In the genomic region with DNA sequence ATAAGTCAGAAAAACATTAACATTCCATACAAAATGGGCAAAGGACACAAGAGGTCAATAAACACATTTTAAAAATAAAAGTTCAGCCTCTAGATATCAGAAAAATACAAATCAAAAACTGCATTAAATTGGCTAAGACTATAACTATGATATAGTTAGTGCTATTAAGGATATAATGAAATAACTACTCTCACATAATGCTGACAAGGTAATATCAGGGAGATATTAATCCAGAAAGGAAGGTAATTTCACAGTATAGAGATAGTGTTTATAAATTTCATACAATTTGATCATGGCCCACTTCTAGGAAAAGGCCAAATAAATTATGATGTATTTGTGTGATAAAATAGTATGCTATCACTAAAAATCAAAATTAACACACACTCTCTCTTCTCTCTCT, we compare ENCODE assay signal across 19 cellular contexts.
A peak's percentile ranks its signal among the peaks of the same experiment; 100 is the strongest.
DNase-seq lines count a peak whose midpoint lies in the region; ATAC-seq, FAIRE-seq and TF ChIP-seq lines count a peak whose summit lies in the region.
"Had no signal": no experiment of that assay in that cellular context is flagged by ENCODE, and none has a peak within 500 bp of the region (broad histone marks: within the 10 kb centered on the region; RNA-seq: fewer than 3 reads in every experiment).

No MANE protein-coding gene starts in this region.

- no peaks in the 10 kb centered on the region for H3K36me3 ChIP-seq in HepG2 (replicated peaks in 1 of 2; ENCODE audit: control insufficient read depth in 1 of 2, insufficient read depth in 2 of 2, low read length in 2 of 2)
- H3K36me3 ChIP-seq in right lobe of liver: no peaks in the 10 kb centered on the region
- no peaks in the 10 kb centered on the region for H3K36me3 ChIP-seq in SK-N-MC (ENCODE audit: insufficient read depth, low read length)
- H3K36me3 ChIP-seq in endodermal cell (ENCODE audit: control insufficient read depth, insufficient read depth, low read length): no peaks in the 10 kb centered on the region
- H3K36me3 ChIP-seq: HAP-1 had no signal

- TF ChIP-seq CTCF in HepG2 (CRISPR knock-in tag; IDR thresholded peaks at IDR 0.05): no peak
- TF ChIP-seq CTCF in right lobe of liver (IDR thresholded peaks at IDR 0.05): no peak
- TF ChIP-seq CTCF in endodermal cell (conservative IDR thresholded peaks at IDR 0.05): no peak

- intact Hi-C loops in HepG2 (cut with micrococcal nuclease; ENCODE audit: unreplicated experiment): no loop called here
- intact Hi-C loops in right lobe of liver (cut with DNase I): no loop called here

- in situ Hi-C loops in HepG2 (cut with HindIII; ENCODE audit: extremely low pct_ligation_motif_present, low pct_unique_long_range_greater_than_20kb): no loop called here

- H3K9me3 Mint-ChIP-seq in endodermal cell: no peaks in the 10 kb centered on the region
- H3K9me3 Mint-ChIP-seq: CD4-positive, alpha-beta memory T cell had no signal

- no peaks in the 10 kb centered on the region for H3K36me3 Mint-ChIP-seq in endodermal cell (ENCODE audit: low read depth)
- H3K36me3 Mint-ChIP-seq: CD4-positive, alpha-beta memory T cell had no signal

- H3K79me2 ChIP-seq in HepG2 (ENCODE audit: insufficient read depth, low read length): no peaks in the 10 kb centered on the region

- H2AFZ ChIP-seq in HepG2 (ENCODE audit: low read length): no peak overlapping the region

- H3K9ac ChIP-seq in HepG2 (ENCODE audit: insufficient read depth, low read depth, low read length) (no peak overlapping the region), SK-N-MC (ENCODE audit: insufficient read length) (no peak overlapping the region), endodermal cell (ENCODE audit: extremely low read depth, low read length, poor library complexity, severe bottlenecking) (no peak overlapping the region)

- no peak overlapping the region for H3K27ac Mint-ChIP-seq in endodermal cell
- H3K27ac Mint-ChIP-seq: CD4-positive, alpha-beta memory T cell had no signal

- no peaks in the 10 kb centered on the region for H3K4me1 ChIP-seq in HepG2 (ENCODE audit: insufficient read depth, low read length)
- H3K4me1 ChIP-seq in right lobe of liver: no peaks in the 10 kb centered on the region
- H3K4me1 ChIP-seq in endodermal cell (ENCODE audit: control insufficient read depth, insufficient read depth, low read length): peaks cover 9% of the 10 kb centered on the region

- CTCF ChIA-PET in HepG2 (lab: Yijun Ruan, JAX; ENCODE audit: low intra/inter-chr PET ratio, low total read pairs): no interaction called here

- H4K20me1 ChIP-seq in HepG2 (ENCODE audit: insufficient read depth, low read length): no peaks in the 10 kb centered on the region

- ATAC-seq in HepG2 (no peak), right lobe of liver (no peak), HG02973 (IDR thresholded peaks at IDR 0.05; ENCODE audit: unreplicated experiment) (no peak)

- DNase-seq in HepG2 (ENCODE audit: low spot score): no peak
- DNase-seq in right lobe of liver: no peak
- DNase-seq in SK-N-MC (ENCODE audit: low read depth, low spot score): no peak
- no peak for DNase-seq in endodermal cell
- no peak for DNase-seq in activated CD4-positive, alpha-beta T cell treated with anti-CD3 and anti-CD28 coated beads, Interleukin-2, amount 50 U/mL, for 4 hours
- no peak for DNase-seq in stimulated activated CD4-positive, alpha-beta T cell treated with anti-CD3 and anti-CD28 coated beads, Interleukin-12 subunit alpha, Interleukin-12 subunit beta, amount 100 ng/mL, for 4 hours
- DNase-seq: 8988T; C1 segment of cervical spinal cord; Calu3; CD4-positive, alpha-beta memory T cell; COR-L47; DMS153; DND-41; GOT3 had no signal

- POLR2A ChIA-PET in HepG2 (lab: Yijun Ruan, JAX): no interaction called here

- peaks cover 59% of the 10 kb centered on the region for H3K27me3 Mint-ChIP-seq in endodermal cell (ENCODE audit: insufficient read depth)

- peaks cover 15% of the 10 kb centered on the region for H3K4me1 Mint-ChIP-seq in endodermal cell
- H3K4me1 Mint-ChIP-seq: CD4-positive, alpha-beta memory T cell had no signal

- no peak overlapping the region for H3K4me3 ChIP-seq in HepG2 (replicated peaks in 1 of 3; ENCODE audit: insufficient read depth in 1 of 3, low read depth in 2 of 3, low read length in 3 of 3)
- no peak overlapping the region for H3K4me3 ChIP-seq in right lobe of liver
- H3K4me3 ChIP-seq in SK-N-MC: no peak overlapping the region
- H3K4me3 ChIP-seq in endodermal cell (ENCODE audit: low read length): peak overlapping the region; percentile 7
- H3K4me3 ChIP-seq: HAP-1 had no signal

- H3K4me3 Mint-ChIP-seq in endodermal cell: no peak overlapping the region
- H3K4me3 Mint-ChIP-seq: CD4-positive, alpha-beta memory T cell had no signal

- H3K4me2 ChIP-seq in HepG2 (ENCODE audit: low read depth, low read length): no peak overlapping the region

- TF ChIP-seq POLR2A in HepG2 (IDR thresholded peaks at IDR 0.05; ENCODE audit: insufficient read depth in 1 of 2, low read depth in 2 of 2, low read length in 2 of 2): no peak
- no peak for TF ChIP-seq POLR2A in right lobe of liver (IDR thresholded peaks at IDR 0.05)

- no peak for FAIRE-seq in HepG2 (lab: Jason Lieb, UNC)
- FAIRE-seq: G401.6, GM12892, H54 had no signal

- no peaks in the 10 kb centered on the region; a peak in 1 of 5 replicates for H3K27me3 ChIP-seq in HepG2 (ENCODE audit: control insufficient read depth in 1 of 2, insufficient read depth in 2 of 2, low read length in 2 of 2)
- no peaks in the 10 kb centered on the region for H3K27me3 ChIP-seq in right lobe of liver
- peaks cover 39% of the 10 kb centered on the region for H3K27me3 ChIP-seq in endodermal cell (ENCODE audit: control insufficient read depth, insufficient read depth, low read length, poor library complexity, severe bottlenecking)

- H3K9me3 ChIP-seq in HepG2 (ENCODE audit: low read length): no peaks in the 10 kb centered on the region
- no peaks in the 10 kb centered on the region for H3K9me3 ChIP-seq in right lobe of liver
- no peaks in the 10 kb centered on the region for H3K9me3 ChIP-seq in SK-N-MC (ENCODE audit: low read depth, low read length)
- H3K9me3 ChIP-seq in endodermal cell (ENCODE audit: control insufficient read depth, low read length): no peaks in the 10 kb centered on the region
- H3K9me3 ChIP-seq: HAP-1 had no signal

- TF ChIP-seq RAD21 in HepG2 (CRISPR knock-in tag; IDR thresholded peaks at IDR 0.05): no peak

- no peak for TF ChIP-seq EP300 in HepG2 (IDR thresholded peaks at IDR 0.05; ENCODE audit: low read depth in 2 of 2, low read length in 2 of 2)
- TF ChIP-seq EP300 in HepG2 (CRISPR knock-in tag; IDR thresholded peaks at IDR 0.05; ENCODE audit: borderline replicate concordance): no peak

- no peak overlapping the region for H3K27ac ChIP-seq in HepG2 (ENCODE audit: extremely low read length, insufficient read depth, low read length)
- H3K27ac ChIP-seq in right lobe of liver: no peak overlapping the region
- H3K27ac ChIP-seq in SK-N-MC: peak overlapping the region; percentile 72; the same call in 1 of the 2 replicates
- H3K27ac ChIP-seq in endodermal cell (ENCODE audit: low read depth, low read length): no peak overlapping the region

- no TSS peak for BruUV-seq in HepG2 (replicated peaks; lab: Mats Ljungman, UMichigan)

TF ChIP-seq in HepG2, 621 proteins besides CTCF, POLR2A, EP300 and RAD21:
- TF ChIP-seq HDAC2 (CRISPR knock-in tag; IDR thresholded peaks at IDR 0.05) (no peak), MAFF (IDR thresholded peaks at IDR 0.05; ENCODE audit: low read depth, low read length) (peak; percentile 60; the same call in 1 of the 2 replicates), MAFK (conservative IDR thresholded peaks at IDR 0.05 in 1 of 2, IDR thresholded peaks at IDR 0.05 in 1 of 2; ENCODE audit: low read length in 2 of 2) (peak; percentile 45 to 74; a peak in 3 of 4 replicates)
- TF ChIP-seq, protein P1, sequence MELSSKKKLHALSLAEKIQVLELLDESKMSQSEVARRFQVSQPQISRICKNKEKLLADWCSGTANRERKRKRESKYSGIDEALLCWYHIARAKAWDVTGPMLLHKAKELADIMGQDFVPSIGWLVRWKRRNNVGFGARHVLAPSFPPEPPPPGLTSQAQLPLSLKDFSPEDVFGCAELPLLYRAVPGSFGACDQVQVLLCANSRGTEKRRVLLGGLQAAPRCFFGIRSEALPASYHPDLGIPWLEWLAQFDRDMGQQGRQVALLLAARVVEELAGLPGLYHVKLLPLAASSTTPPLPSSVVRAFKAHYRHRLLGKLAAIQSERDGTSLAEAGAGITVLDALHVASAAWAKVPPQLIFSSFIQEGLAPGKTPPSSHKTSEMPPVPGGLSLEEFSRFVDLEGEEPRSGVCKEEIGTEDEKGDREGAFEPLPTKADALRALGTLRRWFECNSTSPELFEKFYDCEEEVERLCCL (CRISPR knock-in tag; IDR thresholded peaks at IDR 0.05; ENCODE audit: borderline replicate concordance): no peak
TF ChIP-seq in HepG2: peak in this region for 2.
